11 cellular contexts compared by ENCODE assay signal in the genomic region with DNA sequence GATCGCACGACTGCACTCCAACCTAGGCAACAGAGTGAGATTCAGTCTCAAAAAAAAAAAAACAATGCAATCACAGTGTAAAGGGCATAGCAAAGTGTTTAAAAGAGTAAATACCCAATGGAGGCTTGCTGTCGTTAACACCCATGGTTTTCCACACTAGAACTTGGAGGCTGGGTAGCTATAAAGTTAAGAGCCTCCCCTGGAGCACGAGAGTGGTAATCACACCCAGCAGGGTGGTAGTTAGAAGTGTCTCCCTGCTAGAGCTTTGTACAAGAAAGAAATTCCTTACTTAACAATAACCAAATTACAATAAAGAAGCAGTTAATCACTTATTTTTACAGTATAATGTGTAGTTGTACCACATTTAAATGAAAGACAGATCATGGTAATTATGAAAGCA.
"Had no signal": no experiment of that assay in that cellular context is flagged by ENCODE, and none has a peak within 500 bp of the region (broad histone marks: within the 10 kb centered on the region; RNA-seq: fewer than 3 reads in every experiment).

No MANE protein-coding gene starts in this region.

- H3K4me3 ChIP-seq: colonic mucosa, pancreas, stomach, testis, upper lobe of right lung had no signal

- DNase-seq: activated B cell treated with CpG ODN at 0.5 μM for 24 hours; activated CD4-positive, alpha-beta T cell treated with anti-CD3 and anti-CD28 coated beads, Interleukin-2, amount 10 ng/mL, durations not matched to agents 24 days and 14 days; activated naive CD8-positive, alpha-beta T cell treated with anti-CD3 and anti-CD28 coated beads for 36 hours; central memory CD4-positive, alpha-beta T cell; colonic mucosa; naive B cell; pancreas; stimulated activated CD4-positive, alpha-beta T cell treated with anti-CD3 and anti-CD28 coated beads, Interleukin-1b, Interleukin-23, amount 100 ng/mL, for 48 hours; stomach; testis; upper lobe of right lung had no signal
